Comparison of ENCODE assay signal across 11 cellular contexts in the genomic region with DNA sequence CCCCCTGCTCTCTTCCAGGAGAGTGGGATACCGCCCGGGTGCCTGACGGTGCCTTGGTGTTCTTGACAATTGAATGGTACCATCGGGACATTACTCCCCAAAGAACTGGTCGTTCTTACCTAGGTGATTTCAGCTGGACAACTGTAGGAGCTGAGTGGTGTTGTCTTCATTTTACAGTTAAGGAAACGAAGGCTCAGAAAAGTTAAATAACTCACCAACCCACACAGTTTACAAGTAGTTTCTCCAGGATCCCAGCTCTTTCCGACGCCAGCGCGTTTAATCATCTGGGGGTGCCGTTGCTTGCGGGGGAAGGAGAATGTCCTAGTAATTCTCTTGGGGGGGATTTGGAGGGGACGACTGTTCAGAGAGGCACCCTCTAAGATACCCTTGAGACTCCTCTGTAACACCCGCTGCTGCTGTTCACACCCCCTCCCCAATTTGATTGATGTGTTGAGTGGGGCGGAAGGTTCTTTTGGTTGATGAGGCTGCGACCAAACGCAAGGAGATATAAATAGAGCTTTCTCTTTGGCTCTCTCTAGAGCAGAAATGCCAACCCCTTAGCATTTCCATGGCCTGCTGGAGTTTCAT. TPM values are rescaled to one million over a fixed set of nuclear protein-coding genes. Genes with fewer than 3 reads are reported as not detected.
DNase-seq lines count a peak whose midpoint lies in the region; ATAC-seq and TF ChIP-seq lines count a peak whose summit lies in the region.
"Had no signal": no experiment of that assay in that cellular context is flagged by ENCODE, and none has a peak within 500 bp of the region (broad histone marks: within the 10 kb centered on the region; RNA-seq: fewer than 3 reads in every experiment).

No MANE protein-coding gene starts in this region.

- H3K4me3 ChIP-seq in right atrium auricular region (peak overlapping the region in 1 of 2 donors; percentile 56), thoracic aorta (peak overlapping the region; percentile 69)

- H3K9me3 ChIP-seq in right atrium auricular region: no peaks in the 10 kb centered on the region
- no peaks in the 10 kb centered on the region for H3K9me3 ChIP-seq in thoracic aorta
- H3K9me3 ChIP-seq: pancreas had no signal

- no peak overlapping the region for H3K27ac ChIP-seq in right atrium auricular region
- H3K27ac ChIP-seq in thoracic aorta: no peak overlapping the region
- H3K27ac ChIP-seq: pancreas had no signal

- H3K27me3 ChIP-seq in right atrium auricular region: peaks cover 0 to 7% of the 10 kb centered on the region in 2 donors
- H3K27me3 ChIP-seq in thoracic aorta (replicated peaks; ENCODE audit: insufficient read depth): no peaks in the 10 kb centered on the region

- peak overlapping the region; percentile 92 for H3K4me3 Mint-ChIP-seq in activated CD4-positive, alpha-beta memory T cell treated with anti-CD3 and anti-CD28 coated beads for 36 hours

- POLR2A ChIA-PET in activated CD4-positive, alpha-beta memory T cell treated with anti-CD3 and anti-CD28 coated beads for 36 hours (lab: Charles Lee): interaction anchor here (0.8 to 7.1 kb wide), 9 partner anchors 10 to 113 kb away, joined by 3 to 114 read pairs (median 11); no protein-coding TSS in a partner anchor

- H3K9me3 Mint-ChIP-seq in activated CD4-positive, alpha-beta memory T cell treated with anti-CD3 and anti-CD28 coated beads for 36 hours: no peaks in the 10 kb centered on the region

- H3K36me3 Mint-ChIP-seq in activated CD4-positive, alpha-beta memory T cell treated with anti-CD3 and anti-CD28 coated beads for 36 hours: peaks cover 22% of the 10 kb centered on the region

- TF ChIP-seq CTCF in right atrium auricular region (IDR thresholded peaks at IDR 0.05): no peak
- no peak for TF ChIP-seq CTCF in thoracic aorta (IDR thresholded peaks at IDR 0.05)

- peaks cover 54% of the 10 kb centered on the region for H3K4me1 Mint-ChIP-seq in activated CD4-positive, alpha-beta memory T cell treated with anti-CD3 and anti-CD28 coated beads for 36 hours (ENCODE audit: low read depth)

- peak overlapping the region; percentile 100 for H3K27ac Mint-ChIP-seq in activated CD4-positive, alpha-beta memory T cell treated with anti-CD3 and anti-CD28 coated beads for 36 hours

- H3K36me3 ChIP-seq in right atrium auricular region: no peaks in the 10 kb centered on the region
- no peaks in the 10 kb centered on the region for H3K36me3 ChIP-seq in thoracic aorta
- H3K36me3 ChIP-seq: pancreas had no signal

- peaks cover 0 to 19% of the 10 kb centered on the region in 2 donors for H3K4me1 ChIP-seq in right atrium auricular region
- peaks cover 3 to 17% of the 10 kb centered on the region in 2 donors for H3K4me1 ChIP-seq in thoracic aorta (ENCODE audit: control insufficient read depth in 1 of 2, low read depth in 2 of 2)

- intact Hi-C loops in Right ventricle myocardium superior (cut with DNase I): no loop called here
- intact Hi-C loops in activated CD4-positive, alpha-beta memory T cell treated with anti-CD3 and anti-CD28 coated beads for 36 hours (cut with micrococcal nuclease): no loop called here

- CTCF ChIA-PET in activated CD4-positive, alpha-beta memory T cell treated with anti-CD3 and anti-CD28 coated beads for 36 hours (lab: Charles Lee): interaction anchor here (0.6 to 9.0 kb wide), 9 partner anchors 8 to 132 kb away, joined by 3 to 113 read pairs (median 4); no protein-coding TSS in a partner anchor

- no peaks in the 10 kb centered on the region for H3K27me3 Mint-ChIP-seq in activated CD4-positive, alpha-beta memory T cell treated with anti-CD3 and anti-CD28 coated beads for 36 hours

- DNase-seq in Right ventricle myocardium superior (no peak), right atrium auricular region (ENCODE audit: low spot score) (no peak), germinal center (ENCODE audit: low spot score) (peak; percentile 36), thoracic aorta (ENCODE audit: low spot score) (no peak), HPDE6-E6E7 (ENCODE audit: extremely low spot score) (no peak), kidney tubule cell (ENCODE audit: low spot score) (no peak)
- DNase-seq in activated CD4-positive, alpha-beta memory T cell treated with anti-CD3 and anti-CD28 coated beads for 36 hours: peak; percentile 22
- DNase-seq: head of caudate nucleus, NCI-H526 treated with DMSO at 0.1 percent for 48 hours had no signal

- ATAC-seq in Right ventricle myocardium superior (ENCODE audit: poor library complexity): peak; percentile 13
- no peak for ATAC-seq in thoracic aorta (ENCODE audit: insufficient number of reproducible peaks, low FRiP score, low read depth)
- no peak for ATAC-seq in GM18867 (IDR thresholded peaks at IDR 0.05; ENCODE audit: unreplicated experiment)

RNA-seq across cellular contexts. Expression of a gene that starts 1.8 kb away (rescaled TPM):
- 3.3 TPM for total RNA-seq in Right ventricle myocardium superior
- 1 to 10 TPM; 4.7 to 7.4 TPM for total RNA-seq in right atrium auricular region
- total RNA-seq in activated CD4-positive, alpha-beta memory T cell treated with anti-CD3 and anti-CD28 coated beads for 36 hours: 100 to 1,000 TPM; 129 to 138 TPM
- 10 to 100 TPM; 12.4 to 18.7 TPM for total RNA-seq in thoracic aorta

Comparison
In these comparisons a context has a peak if more than half of its experiments do, and no peak if none do; other contexts are left out.
1. DNase-seq: peak in activated CD4-positive, alpha-beta memory T cell treated with anti-CD3 and anti-CD28 coated beads for 36 hours (single experiment) and germinal center (single experiment); none in Right ventricle myocardium superior (single experiment), right atrium auricular region (single experiment), thoracic aorta (single experiment), HPDE6-E6E7 (single experiment) and kidney tubule cell (single experiment).
2. RNA of a gene that starts 1.8 kb away (total RNA-seq): 129 to 138 TPM in activated CD4-positive, alpha-beta memory T cell treated with anti-CD3 and anti-CD28 coated beads for 36 hours; 12.4 to 18.7 TPM in thoracic aorta, 4.7 to 7.4 TPM in right atrium auricular region and 3.3 TPM in Right ventricle myocardium superior (single experiment); every median in the first group is over 4 times any median in the second.